ENCODE assay signal across 11 cellular contexts in the genomic region with DNA sequence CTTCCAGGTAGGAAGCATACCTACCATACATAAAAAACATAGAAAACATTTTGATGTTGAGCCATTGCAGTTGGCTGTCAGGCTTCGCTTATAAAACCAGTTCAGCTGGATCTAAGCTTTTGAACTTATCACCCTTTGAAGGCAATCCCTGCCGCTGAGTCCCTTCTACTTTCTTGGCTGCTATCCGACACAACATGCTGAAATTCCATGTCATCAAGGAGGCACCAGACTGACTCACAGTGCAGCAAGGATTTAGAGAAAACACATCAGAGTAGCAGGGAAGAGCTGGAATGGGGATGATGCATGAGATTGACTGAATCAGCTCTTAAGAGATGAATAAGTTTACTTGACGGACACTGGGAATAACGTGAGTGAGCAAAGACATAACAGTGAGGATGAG.
DNase-seq lines count a peak whose midpoint lies in the region; ATAC-seq, FAIRE-seq and TF ChIP-seq lines count a peak whose summit lies in the region.
"Had no signal": no experiment of that assay in that cellular context is flagged by ENCODE, and none has a peak within 500 bp of the region (broad histone marks: within the 10 kb centered on the region; RNA-seq: fewer than 3 reads in every experiment).

No MANE protein-coding gene starts in this region.

- TF ChIP-seq CTCF in adrenal gland (IDR thresholded peaks at IDR 0.05) (no peak), foreskin keratinocyte (conservative IDR thresholded peaks at IDR 0.05) (no peak)

- 39 to 51% (median 42%) methylated on average over 5 of the region's 5 CpGs for WGBS in adrenal gland, 4 donors
- WGBS in small intestine, 3 donors: 22 to 65% (median 51%) methylated on average over 5 of the region's 5 CpGs

- DNase-seq in H54 (ENCODE audit: insufficient read length, low spot score): peak; percentile 19
- DNase-seq in adrenal gland: peak; percentile 55 to 81 (median 72)
- peak; percentile 98 to 99 for DNase-seq in foreskin keratinocyte
- DNase-seq in small intestine: peak; percentile 13
- no peak for DNase-seq in germinal center (ENCODE audit: low spot score)
- no peak for DNase-seq in G401 (ENCODE audit: low spot score)
- DNase-seq in NCI-H345 treated with DMSO at 0.1 percent for 48 hours (lab: John Stamatoyannopoulos, UW; ENCODE audit: unreplicated experiment): no peak
- DNase-seq: activated CD4-positive, CD25-positive, alpha-beta regulatory T cell; RPMI8226; stimulated activated CD4-positive, alpha-beta T cell treated with anti-CD3 and anti-CD28 coated beads, Interleukin-4, amount 100 ng/mL, for 4 hours; substantia nigra had no signal

- H3K4me3 ChIP-seq in adrenal gland (no peak overlapping the region), small intestine (ENCODE audit: low read depth in 1 of 2, low read length in 2 of 2) (no peak overlapping the region)

- peak; percentile 97 for FAIRE-seq in H54 (lab: Jason Lieb, UNC)
- FAIRE-seq in small intestine (lab: Jason Lieb, UNC): no peak

- intact Hi-C loops in adrenal gland (cut with DNase I): no loop called here

- ATAC-seq in foreskin keratinocyte: peak; percentile 99

- H3K27me3 ChIP-seq in adrenal gland (no peaks in the 10 kb centered on the region), foreskin keratinocyte (no peaks in the 10 kb centered on the region), small intestine (ENCODE audit: control insufficient read depth in 2 of 2, insufficient read depth in 2 of 2, low read length in 2 of 2) (no peaks in the 10 kb centered on the region)

- peak overlapping the region in 1 of 5 donors; percentile 31 for H3K27ac ChIP-seq in adrenal gland
- no peak overlapping the region for H3K27ac ChIP-seq in foreskin keratinocyte
- H3K27ac ChIP-seq in small intestine (ENCODE audit: low read depth in 1 of 2, low read length in 1 of 2): no peak overlapping the region

- TF ChIP-seq POLR2A in H54 (IDR thresholded peaks at IDR 0.05; ENCODE audit: low read depth, low read length) (no peak), adrenal gland (IDR thresholded peaks at IDR 0.05) (no peak)

- no peaks in the 10 kb centered on the region for H3K9me3 ChIP-seq in adrenal gland (replicated peaks in 1 of 3)
- H3K9me3 ChIP-seq in small intestine (ENCODE audit: control insufficient read depth, low read depth): no peaks in the 10 kb centered on the region

- H3K4me1 ChIP-seq in adrenal gland (replicated peaks in 1 of 2) (peaks cover 0 to 7% of the 10 kb centered on the region in 2 donors), foreskin keratinocyte (no peaks in the 10 kb centered on the region), small intestine (ENCODE audit: control insufficient read depth in 2 of 2, insufficient read depth in 1 of 2, low read depth in 1 of 2, low read length in 1 of 2) (peaks cover 0 to 2% of the 10 kb centered on the region in 2 donors)

- H3K36me3 ChIP-seq in adrenal gland (replicated peaks in 1 of 2) (no peaks in the 10 kb centered on the region), small intestine (ENCODE audit: control insufficient read depth in 2 of 2, insufficient read depth in 2 of 2, low read length in 2 of 2) (no peaks in the 10 kb centered on the region)

- in situ Hi-C loops in G401 (cut with HindIII; ENCODE audit: low sequenced_read_pairs): no loop called here

Comparison
In these comparisons a context has a peak if more than half of its experiments do, and no peak if none do; other contexts are left out.
1. DNase-seq: peak in H54 (single experiment), adrenal gland (7 of 7), foreskin keratinocyte (2 of 2) and small intestine (single experiment); none in germinal center (single experiment), G401 (single experiment) and NCI-H345 treated with DMSO at 0.1 percent for 48 hours (single experiment).